Comparison of ENCODE assay signal across 1 cellular context in the genomic region with DNA sequence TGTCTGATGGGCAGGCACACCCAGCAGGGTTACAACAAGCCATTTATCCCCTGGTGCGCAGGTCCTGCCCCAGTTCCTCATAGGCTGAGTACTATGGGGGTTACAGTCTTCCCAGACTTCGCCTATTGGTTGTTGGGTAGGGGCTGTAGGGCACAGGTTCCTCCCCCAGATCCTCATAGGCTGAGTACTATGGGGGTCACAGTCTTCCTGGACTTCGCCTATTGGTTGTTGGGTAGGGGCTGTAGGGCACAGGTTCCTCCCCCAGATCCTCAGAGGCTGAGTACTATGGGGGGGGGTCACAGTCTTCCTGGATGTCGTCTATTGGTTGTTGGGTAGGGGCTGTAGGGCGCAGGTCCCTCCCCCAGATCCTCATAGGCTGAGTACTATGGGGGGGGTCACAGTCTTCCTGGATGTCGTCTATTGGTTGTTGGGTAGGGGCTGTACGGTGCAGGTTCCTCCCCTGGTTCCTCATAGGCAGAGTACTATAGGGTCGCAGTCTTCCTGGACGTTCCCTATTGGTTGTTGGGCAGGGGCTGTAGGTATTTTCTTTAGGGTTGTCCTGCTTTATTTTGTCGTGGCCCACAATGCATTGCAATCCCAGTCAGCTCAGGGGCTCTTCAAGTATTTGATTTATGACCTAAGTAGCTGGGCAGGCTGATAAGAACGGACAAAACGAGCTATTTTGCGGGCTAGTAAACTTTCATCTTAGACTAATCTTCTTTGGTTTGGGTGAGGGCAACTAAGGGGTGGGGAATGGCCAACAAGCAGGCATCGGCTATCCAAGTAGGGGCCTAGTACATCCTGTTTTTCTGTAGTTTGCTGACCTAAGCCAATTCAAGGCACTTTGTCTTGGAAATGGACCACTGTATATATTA.
TF ChIP-seq lines count a peak whose summit lies in the region.

No MANE protein-coding gene starts in this region.

TF ChIP-seq in HepG2, 621 proteins besides CTCF, POLR2A, EP300 and RAD21 (continues in another document):
- TF ChIP-seq, protein P1, sequence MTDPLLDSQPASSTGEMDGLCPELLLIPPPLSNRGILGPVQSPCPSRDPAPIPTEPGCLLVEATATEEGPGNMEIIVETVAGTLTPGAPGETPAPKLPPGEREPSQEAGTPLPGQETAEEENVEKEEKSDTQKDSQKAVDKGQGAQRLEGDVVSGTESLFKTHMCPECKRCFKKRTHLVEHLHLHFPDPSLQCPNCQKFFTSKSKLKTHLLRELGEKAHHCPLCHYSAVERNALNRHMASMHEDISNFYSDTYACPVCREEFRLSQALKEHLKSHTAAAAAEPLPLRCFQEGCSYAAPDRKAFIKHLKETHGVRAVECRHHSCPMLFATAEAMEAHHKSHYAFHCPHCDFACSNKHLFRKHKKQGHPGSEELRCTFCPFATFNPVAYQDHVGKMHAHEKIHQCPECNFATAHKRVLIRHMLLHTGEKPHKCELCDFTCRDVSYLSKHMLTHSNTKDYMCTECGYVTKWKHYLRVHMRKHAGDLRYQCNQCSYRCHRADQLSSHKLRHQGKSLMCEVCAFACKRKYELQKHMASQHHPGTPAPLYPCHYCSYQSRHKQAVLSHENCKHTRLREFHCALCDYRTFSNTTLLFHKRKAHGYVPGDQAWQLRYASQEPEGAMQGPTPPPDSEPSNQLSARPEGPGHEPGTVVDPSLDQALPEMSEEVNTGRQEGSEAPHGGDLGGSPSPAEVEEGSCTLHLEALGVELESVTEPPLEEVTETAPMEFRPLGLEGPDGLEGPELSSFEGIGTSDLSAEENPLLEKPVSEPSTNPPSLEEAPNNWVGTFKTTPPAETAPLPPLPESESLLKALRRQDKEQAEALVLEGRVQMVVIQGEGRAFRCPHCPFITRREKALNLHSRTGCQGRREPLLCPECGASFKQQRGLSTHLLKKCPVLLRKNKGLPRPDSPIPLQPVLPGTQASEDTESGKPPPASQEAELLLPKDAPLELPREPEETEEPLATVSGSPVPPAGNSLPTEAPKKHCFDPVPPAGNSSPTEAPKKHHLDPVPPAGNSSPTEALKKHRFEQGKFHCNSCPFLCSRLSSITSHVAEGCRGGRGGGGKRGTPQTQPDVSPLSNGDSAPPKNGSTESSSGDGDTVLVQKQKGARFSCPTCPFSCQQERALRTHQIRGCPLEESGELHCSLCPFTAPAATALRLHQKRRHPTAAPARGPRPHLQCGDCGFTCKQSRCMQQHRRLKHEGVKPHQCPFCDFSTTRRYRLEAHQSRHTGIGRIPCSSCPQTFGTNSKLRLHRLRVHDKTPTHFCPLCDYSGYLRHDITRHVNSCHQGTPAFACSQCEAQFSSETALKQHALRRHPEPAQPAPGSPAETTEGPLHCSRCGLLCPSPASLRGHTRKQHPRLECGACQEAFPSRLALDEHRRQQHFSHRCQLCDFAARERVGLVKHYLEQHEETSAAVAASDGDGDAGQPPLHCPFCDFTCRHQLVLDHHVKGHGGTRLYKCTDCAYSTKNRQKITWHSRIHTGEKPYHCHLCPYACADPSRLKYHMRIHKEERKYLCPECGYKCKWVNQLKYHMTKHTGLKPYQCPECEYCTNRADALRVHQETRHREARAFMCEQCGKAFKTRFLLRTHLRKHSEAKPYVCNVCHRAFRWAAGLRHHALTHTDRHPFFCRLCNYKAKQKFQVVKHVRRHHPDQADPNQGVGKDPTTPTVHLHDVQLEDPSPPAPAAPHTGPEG (CRISPR knock-in tag; IDR thresholded peaks at IDR 0.05): no peak
- TF ChIP-seq SNAPC2 (CRISPR knock-in tag; IDR thresholded peaks at IDR 0.05) (no peak), ZNF329 (CRISPR knock-in tag; IDR thresholded peaks at IDR 0.05; ENCODE audit: low read depth) (no peak), FOXK1 (CRISPR knock-in tag; IDR thresholded peaks at IDR 0.05; ENCODE audit: borderline replicate concordance, low read depth) (no peak), GPN1 (CRISPR knock-in tag; IDR thresholded peaks at IDR 0.05; ENCODE audit: borderline replicate concordance) (no peak), ZNF75D (CRISPR knock-in tag; IDR thresholded peaks at IDR 0.05; ENCODE audit: borderline replicate concordance) (no peak), THAP11 (CRISPR knock-in tag; IDR thresholded peaks at IDR 0.05) (peak; percentile 11; the same call in 1 of the 2 replicates), MXD3 (CRISPR knock-in tag; IDR thresholded peaks at IDR 0.05) (no peak), ZNF776 (CRISPR knock-in tag; IDR thresholded peaks at IDR 0.05) (no peak), CREM (IDR thresholded peaks at IDR 0.05) (peak; percentile 60; the same call in 1 of the 2 replicates), CREM (CRISPR knock-in tag; IDR thresholded peaks at IDR 0.05) (no peak), SMAD3 (CRISPR knock-in tag; IDR thresholded peaks at IDR 0.05) (no peak), PHF21A (CRISPR knock-in tag; IDR thresholded peaks at IDR 0.05) (peak; percentile 37; the same call in 1 of the 2 replicates), NKX3-1 (CRISPR knock-in tag; IDR thresholded peaks at IDR 0.05) (no peak), FOXK2 (IDR thresholded peaks at IDR 0.05) (no peak), NCOR1 (IDR thresholded peaks at IDR 0.05; ENCODE audit: borderline replicate concordance, low read length) (no peak), ZNF788 (CRISPR knock-in tag; IDR thresholded peaks at IDR 0.05; ENCODE audit: borderline replicate concordance) (no peak), ZNF44 (CRISPR knock-in tag; IDR thresholded peaks at IDR 0.05) (no peak), NR2C2 (CRISPR knock-in tag; IDR thresholded peaks at IDR 0.05; ENCODE audit: borderline replicate concordance) (peak; percentile 71), CREB1 (IDR thresholded peaks at IDR 0.05) (no peak), CREB1 (CRISPR knock-in tag; IDR thresholded peaks at IDR 0.05) (peak; percentile 88), PCBP1 (IDR thresholded peaks at IDR 0.05; ENCODE audit: borderline replicate concordance, low read depth, low read length) (no peak), ATF7-NPFF (CRISPR knock-in tag; IDR thresholded peaks at IDR 0.05; ENCODE audit: low read depth) (no peak), NRL (CRISPR knock-in tag; IDR thresholded peaks at IDR 0.05; ENCODE audit: borderline replicate concordance) (no peak), ZNF562 (CRISPR knock-in tag; IDR thresholded peaks at IDR 0.05; ENCODE audit: borderline replicate concordance) (no peak), ZNF607 (CRISPR knock-in tag; IDR thresholded peaks at IDR 0.05; ENCODE audit: borderline replicate concordance) (no peak), RFXAP (CRISPR knock-in tag; IDR thresholded peaks at IDR 0.05; ENCODE audit: borderline replicate concordance) (no peak), ZNF33B (CRISPR knock-in tag; IDR thresholded peaks at IDR 0.05) (no peak), CHCHD3 (CRISPR knock-in tag; IDR thresholded peaks at IDR 0.05) (no peak), CBFB (CRISPR knock-in tag; IDR thresholded peaks at IDR 0.05) (no peak), RFX5 (IDR thresholded peaks at IDR 0.05; ENCODE audit: low read depth, low read length) (peak; percentile 76; the same call in 1 of the 2 replicates), SRSF1 (optimal IDR thresholded peaks at IDR 0.05; ENCODE audit: low read depth, low read length) (no peak), ZNF143 (CRISPR knock-in tag; IDR thresholded peaks at IDR 0.05) (peak; percentile 78), RXRB (CRISPR knock-in tag; IDR thresholded peaks at IDR 0.05; ENCODE audit: borderline replicate concordance) (no peak), NFYB (CRISPR knock-in tag; IDR thresholded peaks at IDR 0.05) (peak; percentile 85), KLF9 (CRISPR knock-in tag; IDR thresholded peaks at IDR 0.05; ENCODE audit: low read depth) (no peak), ZNF597 (CRISPR knock-in tag; IDR thresholded peaks at IDR 0.05) (no peak), TCF7 (IDR thresholded peaks at IDR 0.05; ENCODE audit: low read depth) (no peak), FIP1L1 (IDR thresholded peaks at IDR 0.05; ENCODE audit: borderline replicate concordance, insufficient read depth, low read depth, low read length) (no peak), POLR2G (IDR thresholded peaks at IDR 0.05; ENCODE audit: low read depth, low read length) (peak; percentile 38), SP2 (CRISPR knock-in tag; IDR thresholded peaks at IDR 0.05) (peak; percentile 83)
- TF ChIP-seq, protein P2, sequence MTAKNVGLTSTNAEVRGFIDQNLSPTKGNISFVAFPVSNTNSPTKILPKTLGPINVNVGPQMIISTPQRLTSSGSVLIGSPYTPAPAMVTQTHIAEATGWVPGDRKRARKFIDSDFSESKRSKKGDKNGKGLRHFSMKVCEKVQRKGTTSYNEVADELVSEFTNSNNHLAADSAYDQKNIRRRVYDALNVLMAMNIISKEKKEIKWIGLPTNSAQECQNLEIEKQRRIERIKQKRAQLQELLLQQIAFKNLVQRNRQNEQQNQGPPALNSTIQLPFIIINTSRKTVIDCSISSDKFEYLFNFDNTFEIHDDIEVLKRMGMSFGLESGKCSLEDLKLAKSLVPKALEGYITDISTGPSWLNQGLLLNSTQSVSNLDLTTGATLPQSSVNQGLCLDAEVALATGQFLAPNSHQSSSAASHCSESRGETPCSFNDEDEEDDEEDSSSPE (CRISPR knock-in tag; IDR thresholded peaks at IDR 0.05): no peak
- TF ChIP-seq, protein P3, sequence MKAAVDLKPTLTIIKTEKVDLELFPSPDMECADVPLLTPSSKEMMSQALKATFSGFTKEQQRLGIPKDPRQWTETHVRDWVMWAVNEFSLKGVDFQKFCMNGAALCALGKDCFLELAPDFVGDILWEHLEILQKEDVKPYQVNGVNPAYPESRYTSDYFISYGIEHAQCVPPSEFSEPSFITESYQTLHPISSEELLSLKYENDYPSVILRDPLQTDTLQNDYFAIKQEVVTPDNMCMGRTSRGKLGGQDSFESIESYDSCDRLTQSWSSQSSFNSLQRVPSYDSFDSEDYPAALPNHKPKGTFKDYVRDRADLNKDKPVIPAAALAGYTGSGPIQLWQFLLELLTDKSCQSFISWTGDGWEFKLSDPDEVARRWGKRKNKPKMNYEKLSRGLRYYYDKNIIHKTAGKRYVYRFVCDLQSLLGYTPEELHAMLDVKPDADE (CRISPR knock-in tag; IDR thresholded peaks at IDR 0.05): no peak
- TF ChIP-seq, protein P4, sequence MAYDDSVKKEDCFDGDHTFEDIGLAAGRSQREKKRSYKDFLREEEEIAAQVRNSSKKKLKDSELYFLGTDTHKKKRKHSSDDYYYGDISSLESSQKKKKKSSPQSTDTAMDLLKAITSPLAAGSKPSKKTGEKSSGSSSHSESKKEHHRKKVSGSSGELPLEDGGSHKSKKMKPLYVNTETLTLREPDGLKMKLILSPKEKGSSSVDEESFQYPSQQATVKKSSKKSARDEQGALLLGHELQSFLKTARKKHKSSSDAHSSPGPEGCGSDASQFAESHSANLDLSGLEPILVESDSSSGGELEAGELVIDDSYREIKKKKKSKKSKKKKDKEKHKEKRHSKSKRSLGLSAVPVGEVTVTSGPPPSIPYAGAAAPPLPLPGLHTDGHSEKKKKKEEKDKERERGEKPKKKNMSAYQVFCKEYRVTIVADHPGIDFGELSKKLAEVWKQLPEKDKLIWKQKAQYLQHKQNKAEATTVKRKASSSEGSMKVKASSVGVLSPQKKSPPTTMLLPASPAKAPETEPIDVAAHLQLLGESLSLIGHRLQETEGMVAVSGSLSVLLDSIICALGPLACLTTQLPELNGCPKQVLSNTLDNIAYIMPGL (CRISPR knock-in tag; IDR thresholded peaks at IDR 0.05; ENCODE audit: borderline replicate concordance in 1 of 2, low read depth in 1 of 2): no peak
- TF ChIP-seq, protein P5, sequence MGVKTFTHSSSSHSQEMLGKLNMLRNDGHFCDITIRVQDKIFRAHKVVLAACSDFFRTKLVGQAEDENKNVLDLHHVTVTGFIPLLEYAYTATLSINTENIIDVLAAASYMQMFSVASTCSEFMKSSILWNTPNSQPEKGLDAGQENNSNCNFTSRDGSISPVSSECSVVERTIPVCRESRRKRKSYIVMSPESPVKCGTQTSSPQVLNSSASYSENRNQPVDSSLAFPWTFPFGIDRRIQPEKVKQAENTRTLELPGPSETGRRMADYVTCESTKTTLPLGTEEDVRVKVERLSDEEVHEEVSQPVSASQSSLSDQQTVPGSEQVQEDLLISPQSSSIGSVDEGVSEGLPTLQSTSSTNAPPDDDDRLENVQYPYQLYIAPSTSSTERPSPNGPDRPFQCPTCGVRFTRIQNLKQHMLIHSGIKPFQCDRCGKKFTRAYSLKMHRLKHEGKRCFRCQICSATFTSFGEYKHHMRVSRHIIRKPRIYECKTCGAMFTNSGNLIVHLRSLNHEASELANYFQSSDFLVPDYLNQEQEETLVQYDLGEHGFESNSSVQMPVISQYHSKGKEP (CRISPR knock-in tag; IDR thresholded peaks at IDR 0.05): no peak
- TF ChIP-seq, protein P6, sequence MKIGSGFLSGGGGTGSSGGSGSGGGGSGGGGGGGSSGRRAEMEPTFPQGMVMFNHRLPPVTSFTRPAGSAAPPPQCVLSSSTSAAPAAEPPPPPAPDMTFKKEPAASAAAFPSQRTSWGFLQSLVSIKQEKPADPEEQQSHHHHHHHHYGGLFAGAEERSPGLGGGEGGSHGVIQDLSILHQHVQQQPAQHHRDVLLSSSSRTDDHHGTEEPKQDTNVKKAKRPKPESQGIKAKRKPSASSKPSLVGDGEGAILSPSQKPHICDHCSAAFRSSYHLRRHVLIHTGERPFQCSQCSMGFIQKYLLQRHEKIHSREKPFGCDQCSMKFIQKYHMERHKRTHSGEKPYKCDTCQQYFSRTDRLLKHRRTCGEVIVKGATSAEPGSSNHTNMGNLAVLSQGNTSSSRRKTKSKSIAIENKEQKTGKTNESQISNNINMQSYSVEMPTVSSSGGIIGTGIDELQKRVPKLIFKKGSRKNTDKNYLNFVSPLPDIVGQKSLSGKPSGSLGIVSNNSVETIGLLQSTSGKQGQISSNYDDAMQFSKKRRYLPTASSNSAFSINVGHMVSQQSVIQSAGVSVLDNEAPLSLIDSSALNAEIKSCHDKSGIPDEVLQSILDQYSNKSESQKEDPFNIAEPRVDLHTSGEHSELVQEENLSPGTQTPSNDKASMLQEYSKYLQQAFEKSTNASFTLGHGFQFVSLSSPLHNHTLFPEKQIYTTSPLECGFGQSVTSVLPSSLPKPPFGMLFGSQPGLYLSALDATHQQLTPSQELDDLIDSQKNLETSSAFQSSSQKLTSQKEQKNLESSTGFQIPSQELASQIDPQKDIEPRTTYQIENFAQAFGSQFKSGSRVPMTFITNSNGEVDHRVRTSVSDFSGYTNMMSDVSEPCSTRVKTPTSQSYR (CRISPR knock-in tag; IDR thresholded peaks at IDR 0.05; ENCODE audit: borderline replicate concordance): no peak
